9 cellular contexts compared by ENCODE assay signal in genomic region chr6:33579828-33580714, GRCh38. TPM values are rescaled to one million over a fixed set of nuclear protein-coding genes. Genes with fewer than 3 reads are reported as not detected.
DNase-seq lines count a peak whose midpoint lies in the region; ATAC-seq, FAIRE-seq and TF ChIP-seq lines count a peak whose summit lies in the region.
"Had no signal": no experiment of that assay in that cellular context is flagged by ENCODE, and none has a peak within 500 bp of the region (broad histone marks: within the 10 kb centered on the region; RNA-seq: fewer than 3 reads in every experiment).

TSS of gene BAK1 (minus strand) at chr6:33580276. CDS start at chr6:33577604, 2,672 bp downstream.

- peak; percentile 78 for TF ChIP-seq POLR2A in GM18951 (IDR thresholded peaks at IDR 0.05; ENCODE audit: extremely low read depth, insufficient read depth, insufficient read length)

- peak; percentile 89 for ATAC-seq in HG03196 (IDR thresholded peaks at IDR 0.05; ENCODE audit: unreplicated experiment)
- ATAC-seq in activated CD4-positive, CD25-positive, alpha-beta regulatory T cell treated with anti-CD3 and anti-CD28 coated beads, Interleukin-2, amount 50 U/mL, for 24 hours, result peak; percentile 98

- TF ChIP-seq CTCF in AG09309 (IDR thresholded peaks at IDR 0.05; ENCODE audit: control insufficient read depth, insufficient read depth, low read depth, low read length, missing control alignments) (peak; percentile 58), kidney (IDR thresholded peaks at IDR 0.05; ENCODE audit: borderline replicate concordance, extremely low read depth, insufficient read depth) (peak; percentile 46)

- in situ Hi-C loops in GM18951 (cut with MboI; ENCODE audit: low sequenced_read_pairs, unreplicated experiment), result loop anchor here (10.0 kb wide), 1 partner anchor 125 kb away; no protein-coding TSS in a partner anchor

- intact Hi-C loops in kidney (cut with DNase I), result loop anchor here (10.0 kb wide), 1 partner anchor 115 kb away; no protein-coding TSS in a partner anchor

- H3K4me1 ChIP-seq in kidney (ENCODE audit: control insufficient read depth in 1 of 2, insufficient read depth in 1 of 2, low read depth in 1 of 2, low read length in 2 of 2), result peaks cover 6 to 13% of the 10 kb centered on the region in 2 donors

- DNase-seq in AG09309 (ENCODE audit: low read depth), result peak; percentile 57
- DNase-seq in NCI-H446 treated with DMSO at 0.1 percent for 48 hours (lab: John Stamatoyannopoulos, UW), result peak; percentile 76
- peak; percentile 95 for DNase-seq in cerebellar cortex (ENCODE audit: low spot score)
- peak; percentile 97 for DNase-seq in kidney
- peak; percentile 61 to 64 for DNase-seq in stimulated activated CD4-positive, alpha-beta T cell treated with anti-CD3 and anti-CD28 coated beads, Interleukin-15, amount 100 ng/mL, for 1 hour (ENCODE audit: low read depth in 1 of 2, low spot score in 1 of 2)

- peak within 1 kb of the TSS; percentile 78 to 80 for H3K27ac ChIP-seq in kidney (ENCODE audit: low read depth in 2 of 2, low read length in 2 of 2)

- H3K36me3 ChIP-seq in kidney (ENCODE audit: control insufficient read depth in 1 of 2, insufficient read depth in 2 of 2, low read length in 2 of 2), result peaks cover 6 to 11% of the 10 kb centered on the region in 2 donors

- no peaks in the 10 kb centered on the region for H3K9me3 ChIP-seq in kidney (ENCODE audit: control insufficient read depth in 1 of 2, low read length in 2 of 2)

- H3K4me3 ChIP-seq in AG09309 (ENCODE audit: control insufficient read depth, low read depth, low read length) (peak within 1 kb of the TSS; percentile 90), kidney (ENCODE audit: low read length in 2 of 2) (peak within 1 kb of the TSS; percentile 88 to 91)

- H3K9ac ChIP-seq in kidney (ENCODE audit: low read length in 2 of 2), result peak within 1 kb of the TSS; percentile 84 to 96

- no peak for FAIRE-seq in kidney (lab: Jason Lieb, UNC)
- FAIRE-seq: TTC549 had no signal

RNA-seq across cellular contexts. Expression of gene BAK1, which starts in this region (rescaled TPM):
- total RNA-seq in kidney, result 22.3 TPM
- polyA plus RNA-seq in kidney (ENCODE audit: insufficient read depth, low read depth, low replicate concordance), result 26.7 TPM

Comparison
In these comparisons a context has a peak if more than half of its experiments do, and no peak if none do; other contexts are left out.
1. Peak in every context shown above with its lines: DNase-seq, ATAC-seq, H3K4me3 ChIP-seq and H3K27ac ChIP-seq.